In the genomic region with DNA sequence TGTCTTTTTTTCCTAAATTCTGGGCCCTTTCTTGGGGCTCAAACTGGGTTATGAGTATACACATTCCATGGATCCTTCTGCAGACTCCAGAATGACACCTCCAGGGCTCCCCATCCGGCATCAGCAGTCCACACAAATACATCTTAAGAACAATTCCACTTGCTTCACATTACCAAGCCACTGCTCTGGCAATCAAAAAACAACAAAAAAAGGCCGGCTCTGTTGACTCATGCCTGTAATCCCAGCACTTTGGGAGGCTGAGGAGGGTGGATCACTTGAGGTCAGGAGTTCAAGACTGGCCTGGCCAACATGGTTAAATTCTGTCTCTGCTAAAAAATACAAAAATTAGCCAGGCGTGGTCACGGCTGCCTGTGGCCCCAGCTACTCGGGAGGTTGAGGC, we compare ENCODE assay signal across 21 cellular contexts.
"Had no signal": no experiment of that assay in that cellular context is flagged by ENCODE, and none has a peak within 500 bp of the region (broad histone marks: within the 10 kb centered on the region; RNA-seq: fewer than 3 reads in every experiment).

No MANE protein-coding gene starts in this region.

- H3K4me3 ChIP-seq: adrenal gland, ascending aorta, mucosa of descending colon, right atrium auricular region, testis, transverse colon had no signal

- H3K27me3 Mint-ChIP-seq: activated B cell treated with CpG ODN at 0.5 μM for 24 hours; activated naive CD8-positive, alpha-beta T cell had no signal

- H3K36me3 ChIP-seq: adrenal gland, ascending aorta, right atrium auricular region, transverse colon had no signal

- H3K9me3 ChIP-seq: adrenal gland, testis had no signal

- H3K27me3 ChIP-seq: adrenal gland, ascending aorta, right atrium auricular region, testis, transverse colon had no signal

- H3K4me3 Mint-ChIP-seq: activated B cell treated with CpG ODN at 0.5 μM for 24 hours; activated naive CD8-positive, alpha-beta T cell; brain; endodermal cell; natural killer cell treated with Interleukin-12 subunit alpha and Interleukin-12 subunit beta and Interleukin-15 and Interleukin-18, amount 100 ng/mL, for 72 hours had no signal

- H3K27ac Mint-ChIP-seq: activated B cell treated with CpG ODN at 0.5 μM for 24 hours; activated naive CD8-positive, alpha-beta T cell; brain; endodermal cell; natural killer cell treated with Interleukin-12 subunit alpha and Interleukin-12 subunit beta and Interleukin-15 and Interleukin-18, amount 100 ng/mL, for 72 hours had no signal

- H3K9me3 Mint-ChIP-seq: natural killer cell treated with Interleukin-12 subunit alpha and Interleukin-12 subunit beta and Interleukin-15 and Interleukin-18, amount 100 ng/mL, for 72 hours had no signal

- ATAC-seq: esophagus mucosa; left ventricle myocardium superior; mucosa of descending colon; natural killer cell treated with Interleukin-12 subunit alpha and Interleukin-12 subunit beta and Interleukin-15 and Interleukin-18, amount 100 ng/mL, for 72 hours had no signal

- H3K27ac ChIP-seq: adrenal gland, ascending aorta, right atrium auricular region, testis, transverse colon had no signal

- DNase-seq: activated B cell treated with CpG ODN at 0.5 μM for 24 hours; activated CD4-positive, alpha-beta T cell treated with anti-CD3 and anti-CD28 coated beads for 4 hours; activated CD4-positive, alpha-beta T cell treated with anti-CD3 and anti-CD28 coated beads, Interleukin-2, amount 50 U/mL, for 4 hours; activated CD8-positive, alpha-beta memory T cell treated with anti-CD3 and anti-CD28 coated beads for 24 hours; activated effector memory CD4-positive, alpha-beta T cell treated with Interleukin-2 at 50 U/mL for 16 hours; activated naive CD4-positive, alpha-beta T cell treated with Interleukin-2 at 50 U/mL for 16 hours; adrenal gland; endodermal cell; left ventricle myocardium superior; mucosa of descending colon; stimulated activated CD4-positive, alpha-beta T cell treated with anti-CD3 and anti-CD28 coated beads, Interleukin-2, amount 100 ng/mL, for 48 hours; stimulated activated naive CD4-positive, alpha-beta T cell treated with Interleukin-2 at 50 U/mL for 16 hours; T-helper 2 cell; testis; transverse colon had no signal

- H3K4me1 ChIP-seq: adrenal gland, ascending aorta, right atrium auricular region, transverse colon had no signal
